8 cellular contexts compared by ENCODE assay signal in genomic region chr4:164012396-164013027, GRCh38.
DNase-seq lines count a peak whose midpoint lies in the region; ATAC-seq, FAIRE-seq and TF ChIP-seq lines count a peak whose summit lies in the region.

No MANE protein-coding gene starts in this region.

- no peak overlapping the region for H4K5ac ChIP-seq in H1 (ENCODE audit: insufficient read length, low read depth, low read length)

- H2AFZ ChIP-seq in H1 (ENCODE audit: low read length) = peak overlapping the region; percentile 95

- H2BK5ac ChIP-seq in H1 (ENCODE audit: low read depth, low read length) = no peak overlapping the region

- no peak overlapping the region for H2BK15ac ChIP-seq in H1 (ENCODE audit: low read length)

- no peak overlapping the region for H4K8ac ChIP-seq in H1 (ENCODE audit: extremely low read depth, insufficient read depth, low read length)

- H2BK12ac ChIP-seq in H1 (ENCODE audit: low read depth, low read length) = no peak overlapping the region

- no peak overlapping the region for H4K91ac ChIP-seq in H1 (replicated peaks; ENCODE audit: insufficient read length, low read length)

- POLR2A ChIA-PET in H1 (lab: Charles Lee; ENCODE audit: partially characterized antibody) = no interaction called here

- peak; percentile 88 for FAIRE-seq in H1 (lab: Jason Lieb, UNC)

- no peaks in the 10 kb centered on the region for H3K27me3 ChIP-seq in H1 (replicated peaks in 1 of 4; ENCODE audit: control insufficient read depth in 3 of 4, extremely low read depth in 1 of 4, insufficient read depth in 3 of 4, low read length in 3 of 4)

- TF ChIP-seq CTCF in H1 (IDR thresholded peaks at IDR 0.05; ENCODE audit: control extremely low read depth in 1 of 3, insufficient read depth in 1 of 3, low read depth in 1 of 3, low read length in 3 of 3) = peak; percentile 69 to 92 (median 87)

- H2BK120ac ChIP-seq in H1 (replicated peaks; ENCODE audit: low read depth, low read length) = no peak overlapping the region

- TF ChIP-seq POLR2A in H1 (IDR thresholded peaks at IDR 0.05; ENCODE audit: control extremely low read depth in 1 of 2, low read depth in 2 of 2, low read length in 2 of 2) = no peak

- DNase-seq in NCI-H1105 treated with DMSO at 0.1 percent for 48 hours (lab: John Stamatoyannopoulos, UW) (peak; percentile 20), NCI-H1105 (lab: John Stamatoyannopoulos, UW) (no peak), NCI-H748 treated with DMSO at 0.1 percent for 48 hours (lab: John Stamatoyannopoulos, UW) (peak; percentile 4), H1 (ENCODE audit: low read depth in 1 of 2, low spot score in 2 of 2) (peak; percentile 23 to 56), cerebellar nuclear complex (lab: John Stamatoyannopoulos, UW) (no peak)
- DNase-seq in stimulated activated CD8-positive, alpha-beta memory T cell treated with anti-CD3 and anti-CD28 coated beads, Interleukin-12 subunit alpha, Interleukin-12 subunit beta, amount 100 ng/mL, for 1 hour (ENCODE audit: low read depth) = peak; percentile 5

- ATAC-seq in HG02642 (IDR thresholded peaks at IDR 0.05; ENCODE audit: poor library complexity, unreplicated experiment) (peak; percentile 76), HG03135 (IDR thresholded peaks at IDR 0.05; ENCODE audit: unreplicated experiment) (no peak)

- CTCF ChIA-PET in H1 (lab: Charles Lee; ENCODE audit: partially characterized antibody) = interaction anchor here (0.7 to 5.3 kb wide), 29 partner anchors 11 to 1101 kb away, joined by 3 to 85 read pairs (median 4); no protein-coding TSS in a partner anchor

- no peak overlapping the region for H3K18ac ChIP-seq in H1 (ENCODE audit: extremely low read depth, low read length)

- no peaks in the 10 kb centered on the region for H3K79me1 ChIP-seq in H1 (ENCODE audit: low read depth, low read length)

- no peaks in the 10 kb centered on the region for H3K36me3 ChIP-seq in H1 (ENCODE audit: control insufficient read depth in 2 of 4, insufficient read depth in 4 of 4, low read length in 3 of 4)

- H3K56ac ChIP-seq in H1 (replicated peaks; ENCODE audit: insufficient read length, low read depth, low read length) = no peak overlapping the region

- peak; percentile 98 to 99 for TF ChIP-seq RAD21 in H1 (IDR thresholded peaks at IDR 0.05 in 1 of 2, conservative IDR thresholded peaks at IDR 0.05 in 1 of 2; ENCODE audit: low read depth in 2 of 2, low read length in 2 of 2)

- no peaks in the 10 kb centered on the region for H4K20me1 ChIP-seq in H1 (replicated peaks in 1 of 2; ENCODE audit: control insufficient read depth in 1 of 2, insufficient read depth in 2 of 2, low read length in 2 of 2)

- H3K9me3 ChIP-seq in H1 (ENCODE audit: insufficient read depth in 2 of 2, low read depth in 1 of 2, low read length in 1 of 2) = no peaks in the 10 kb centered on the region

- 6% methylated on average over 3 of the region's 3 CpGs; no CpG with 5 or more reads in 1 of the 2 experiments for WGBS in H1 (ENCODE audit: extremely low coverage in 1 of 2, insufficient coverage in 1 of 2, insufficient read length in 1 of 2, insufficient replicate concordance in 2 of 2, low coverage in 1 of 2, low lambda C conversion rate in 2 of 2, missing lambda C conversion rate in 1 of 2), 2 experiments

- no peak overlapping the region for H2AK5ac ChIP-seq in H1 (ENCODE audit: low read depth, low read length)

- H3K23ac ChIP-seq in H1 (ENCODE audit: insufficient read length) = no peak overlapping the region

- no peak overlapping the region for H3K4ac ChIP-seq in H1 (replicated peaks; ENCODE audit: insufficient read length, low read depth, low read length)

- no peak overlapping the region for H2BK20ac ChIP-seq in H1 (ENCODE audit: low read length)

- H3K27ac ChIP-seq in H1 (ENCODE audit: low read depth, low read length) = no peak overlapping the region

- no peaks in the 10 kb centered on the region; the same call in 1 of the 2 replicates for H3K23me2 ChIP-seq in H1 (ENCODE audit: low read depth, low read length)

- no peaks in the 10 kb centered on the region for H3K4me1 ChIP-seq in H1 (replicated peaks in 1 of 4; ENCODE audit: control insufficient read depth in 3 of 4, insufficient read depth in 4 of 4, low read length in 3 of 4)

- TF ChIP-seq EP300 in H1 (IDR thresholded peaks at IDR 0.05; ENCODE audit: borderline replicate concordance in 1 of 2, low read depth in 2 of 2, low read length in 2 of 2) = peak in 1 of 2 experiments; percentile 44; a peak in 1 of 3 replicates

- no peak overlapping the region for H3K9ac ChIP-seq in H1 (replicated peaks in 1 of 4; ENCODE audit: extremely low read depth in 1 of 4, low read depth in 3 of 4, low read length in 3 of 4)

- H3K79me2 ChIP-seq in H1 (ENCODE audit: control insufficient read depth in 1 of 2, insufficient read depth in 2 of 2, low read length in 2 of 2) = no peaks in the 10 kb centered on the region; a peak in 1 of 4 replicates

- H3K4me2 ChIP-seq in H1 (ENCODE audit: insufficient read depth in 1 of 2, low read depth in 2 of 2, low read length in 2 of 2) = no peak overlapping the region

- no peak overlapping the region for H3K4me3 ChIP-seq in H1 (ENCODE audit: extremely low read depth in 1 of 4, insufficient read depth in 2 of 4, low read depth in 3 of 4, low read length in 4 of 4)

- H3K14ac ChIP-seq in H1 (ENCODE audit: insufficient read length) = no peak overlapping the region

TF ChIP-seq in H1, 55 proteins besides CTCF, POLR2A, EP300 and RAD21:
- TF ChIP-seq RBBP5 (IDR thresholded peaks at IDR 0.05; ENCODE audit: borderline replicate concordance, low read depth, low read length) (no peak), TEAD4 (IDR thresholded peaks at IDR 0.05; ENCODE audit: low read depth, low read length) (peak; percentile 36; the same call in 1 of the 2 replicates), GABPA (IDR thresholded peaks at IDR 0.05; ENCODE audit: borderline replicate concordance, insufficient read depth, low read length) (no peak)
TF ChIP-seq in H1: peak in this region for 1.

Comparison
In these comparisons a context has a peak if more than half of its experiments do, and no peak if none do; other contexts are left out.
1. DNase-seq: peak in NCI-H1105 treated with DMSO at 0.1 percent for 48 hours (single experiment), NCI-H748 treated with DMSO at 0.1 percent for 48 hours (single experiment), H1 (2 of 2) and stimulated activated CD8-positive, alpha-beta memory T cell treated with anti-CD3 and anti-CD28 coated beads, Interleukin-12 subunit alpha, Interleukin-12 subunit beta, amount 100 ng/mL, for 1 hour (single experiment); none in NCI-H1105 (single experiment) and cerebellar nuclear complex (0 of 2).